In the genomic region with DNA sequence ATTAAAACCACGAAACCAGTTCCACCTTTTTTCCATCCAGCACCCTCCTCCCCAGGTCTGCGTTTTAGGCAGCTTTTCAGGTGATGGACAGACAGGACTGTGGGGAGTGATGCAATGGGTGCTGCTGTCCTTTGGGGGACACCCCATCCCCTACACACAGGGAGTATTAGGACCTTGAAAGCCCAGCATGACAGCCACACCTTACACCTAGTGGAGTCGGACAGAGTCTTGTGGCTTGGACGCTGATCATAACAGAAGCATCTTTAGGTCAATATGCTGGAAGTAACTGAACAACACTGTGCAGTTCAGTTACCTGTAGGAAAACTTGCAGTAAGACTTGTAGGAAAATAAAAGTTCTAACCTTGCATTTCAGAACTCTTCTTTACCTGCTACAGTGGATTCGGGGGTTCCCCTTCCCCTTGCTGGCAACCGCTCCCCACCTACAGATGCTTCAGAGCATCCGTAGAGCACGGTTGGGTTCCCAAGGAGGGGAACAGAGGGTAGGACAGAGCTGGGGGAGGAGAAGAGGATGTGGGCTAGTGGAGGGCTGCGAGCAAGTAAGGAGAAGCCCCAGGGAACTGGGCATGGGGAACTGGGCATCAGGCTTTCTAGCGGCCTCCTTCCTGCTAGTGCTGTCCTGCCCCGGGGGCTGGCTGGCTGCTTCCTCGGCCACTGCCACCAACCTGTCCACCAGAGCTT, we compare ENCODE assay signal across 10 cellular contexts. TPM values are rescaled to one million over a fixed set of nuclear protein-coding genes. Genes with fewer than 3 reads are reported as not detected.
A peak's percentile ranks its signal among the peaks of the same experiment; 100 is the strongest.
DNase-seq lines count a peak whose midpoint lies in the region; ATAC-seq and TF ChIP-seq lines count a peak whose summit lies in the region.
"Had no signal": no experiment of that assay in that cellular context is flagged by ENCODE, and none has a peak within 500 bp of the region (broad histone marks: within the 10 kb centered on the region; RNA-seq: fewer than 3 reads in every experiment).

No MANE protein-coding gene starts in this region.

- H3K79me2 ChIP-seq in DOHH2 (ENCODE audit: control insufficient read depth, low read length): peaks cover 92% of the 10 kb centered on the region

- H4K20me1 ChIP-seq in DOHH2 (ENCODE audit: control insufficient read depth, insufficient read depth, low read depth, low read length): no peaks in the 10 kb centered on the region

- H3K36me3 ChIP-seq in DOHH2 (ENCODE audit: control insufficient read depth, low read length) (peaks cover 8% of the 10 kb centered on the region), liver (ENCODE audit: control insufficient read depth in 4 of 4, insufficient read depth in 3 of 4, low read depth in 1 of 4, low read length in 3 of 4) (no peaks in the 10 kb centered on the region), WERI-Rb-1 (no peaks in the 10 kb centered on the region)

- WGBS in liver: 76% methylated on average over 12 of the region's 12 CpGs

- H3K9me3 ChIP-seq in DOHH2 (ENCODE audit: control insufficient read depth, insufficient read depth, low read length) (no peaks in the 10 kb centered on the region), liver (ENCODE audit: control insufficient read depth in 4 of 4, low read length in 3 of 4) (no peaks in the 10 kb centered on the region), WERI-Rb-1 (ENCODE audit: severe bottlenecking) (no peaks in the 10 kb centered on the region)

- H3K9me2 ChIP-seq in DOHH2 (replicated peaks; ENCODE audit: control insufficient read depth, low read length): no peaks in the 10 kb centered on the region

- DNase-seq in RKO (ENCODE audit: low spot score) (no peak), NCI-H146 (lab: John Stamatoyannopoulos, UW) (no peak), WERI-Rb-1 (no peak)
- DNase-seq: activated gamma-delta T cell treated with Interleukin-2 at 50 U/mL for 16 hours, SIG-M5 had no signal

- no peak overlapping the region for H3K9ac ChIP-seq in liver (ENCODE audit: low read depth in 1 of 2, low read length in 2 of 2)

- ATAC-seq in GM19043 (IDR thresholded peaks at IDR 0.05; ENCODE audit: low read depth, unreplicated experiment) (peak; percentile 37), HG03469 (IDR thresholded peaks at IDR 0.05; ENCODE audit: unreplicated experiment) (peak; percentile 36), HG03045 (IDR thresholded peaks at IDR 0.05; ENCODE audit: unreplicated experiment) (no peak)

- H3K4me3 ChIP-seq in DOHH2 (ENCODE audit: low read length) (peak overlapping the region; percentile 79), liver (ENCODE audit: low read depth in 1 of 3, low read length in 3 of 3) (no peak overlapping the region), WERI-Rb-1 (ENCODE audit: low read depth, low read length) (no peak overlapping the region)

- TF ChIP-seq CTCF in DOHH2 (IDR thresholded peaks at IDR 0.05; ENCODE audit: low read depth, low read length, poor library complexity, severe bottlenecking) (no peak), liver (IDR thresholded peaks at IDR 0.05; ENCODE audit: low read depth, low read length, missing input control) (no peak), WERI-Rb-1 (IDR thresholded peaks at IDR 0.05; ENCODE audit: low read depth, low read length) (no peak)

- H3F3A ChIP-seq in DOHH2 (ENCODE audit: control insufficient read depth, insufficient read depth): peaks cover 32% of the 10 kb centered on the region

- H3K27me3 ChIP-seq in DOHH2 (ENCODE audit: control insufficient read depth, low read length): no peaks in the 10 kb centered on the region
- no peaks in the 10 kb centered on the region for H3K27me3 ChIP-seq in liver (ENCODE audit: control insufficient read depth in 4 of 4, insufficient read depth in 4 of 4, low read length in 3 of 4)
- peaks cover 8% of the 10 kb centered on the region for H3K27me3 ChIP-seq in WERI-Rb-1 (ENCODE audit: insufficient read depth, low read depth, severe bottlenecking)

- H3K4me2 ChIP-seq in DOHH2 (ENCODE audit: low read length): peak overlapping the region; percentile 95

- H3K27ac ChIP-seq in DOHH2 (ENCODE audit: low read depth, low read length) (peak overlapping the region; percentile 90), liver (ENCODE audit: low read depth in 1 of 2, low read length in 2 of 2) (peak overlapping the region; percentile 62 to 64), WERI-Rb-1 (no peak overlapping the region)

- no peak for TF ChIP-seq RAD21 in liver (IDR thresholded peaks at IDR 0.05)

- H3K4me1 ChIP-seq in DOHH2 (ENCODE audit: control insufficient read depth, low read length): peaks cover 95% of the 10 kb centered on the region
- peaks cover 19 to 49% (median 41%) of the 10 kb centered on the region in 4 donors for H3K4me1 ChIP-seq in liver (ENCODE audit: control insufficient read depth in 4 of 4, insufficient read depth in 4 of 4, low read length in 3 of 4)

TF ChIP-seq in liver, 16 proteins besides CTCF, POLR2A, EP300 and RAD21:
- TF ChIP-seq, protein P1, sequence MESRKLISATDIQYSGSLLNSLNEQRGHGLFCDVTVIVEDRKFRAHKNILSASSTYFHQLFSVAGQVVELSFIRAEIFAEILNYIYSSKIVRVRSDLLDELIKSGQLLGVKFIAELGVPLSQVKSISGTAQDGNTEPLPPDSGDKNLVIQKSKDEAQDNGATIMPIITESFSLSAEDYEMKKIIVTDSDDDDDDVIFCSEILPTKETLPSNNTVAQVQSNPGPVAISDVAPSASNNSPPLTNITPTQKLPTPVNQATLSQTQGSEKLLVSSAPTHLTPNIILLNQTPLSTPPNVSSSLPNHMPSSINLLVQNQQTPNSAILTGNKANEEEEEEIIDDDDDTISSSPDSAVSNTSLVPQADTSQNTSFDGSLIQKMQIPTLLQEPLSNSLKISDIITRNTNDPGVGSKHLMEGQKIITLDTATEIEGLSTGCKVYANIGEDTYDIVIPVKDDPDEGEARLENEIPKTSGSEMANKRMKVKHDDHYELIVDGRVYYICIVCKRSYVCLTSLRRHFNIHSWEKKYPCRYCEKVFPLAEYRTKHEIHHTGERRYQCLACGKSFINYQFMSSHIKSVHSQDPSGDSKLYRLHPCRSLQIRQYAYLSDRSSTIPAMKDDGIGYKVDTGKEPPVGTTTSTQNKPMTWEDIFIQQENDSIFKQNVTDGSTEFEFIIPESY (IDR thresholded peaks at IDR 0.05): no peak
- TF ChIP-seq NR2F2 (IDR thresholded peaks at IDR 0.05) (no peak), SP1 (IDR thresholded peaks at IDR 0.05) (no peak), GABPA (IDR thresholded peaks at IDR 0.05 in 1 of 2, conservative IDR thresholded peaks at IDR 0.05 in 1 of 2) (no peak), JUND (IDR thresholded peaks at IDR 0.05) (no peak), HNF4G (IDR thresholded peaks at IDR 0.05) (no peak), FOXA2 (IDR thresholded peaks at IDR 0.05) (no peak), RXRA (IDR thresholded peaks at IDR 0.05) (no peak), TAF1 (conservative IDR thresholded peaks at IDR 0.05) (no peak), HNF4A (conservative IDR thresholded peaks at IDR 0.05) (no peak), EGR1 (IDR thresholded peaks at IDR 0.05; ENCODE audit: low read depth in 2 of 2) (no peak), YY1 (IDR thresholded peaks at IDR 0.05) (no peak), FOXA1 (IDR thresholded peaks at IDR 0.05) (no peak)
- TF ChIP-seq, protein P2, sequence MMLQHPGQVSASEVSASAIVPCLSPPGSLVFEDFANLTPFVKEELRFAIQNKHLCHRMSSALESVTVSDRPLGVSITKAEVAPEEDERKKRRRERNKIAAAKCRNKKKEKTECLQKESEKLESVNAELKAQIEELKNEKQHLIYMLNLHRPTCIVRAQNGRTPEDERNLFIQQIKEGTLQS (IDR thresholded peaks at IDR 0.05): no peak
- TF ChIP-seq, protein P3, sequence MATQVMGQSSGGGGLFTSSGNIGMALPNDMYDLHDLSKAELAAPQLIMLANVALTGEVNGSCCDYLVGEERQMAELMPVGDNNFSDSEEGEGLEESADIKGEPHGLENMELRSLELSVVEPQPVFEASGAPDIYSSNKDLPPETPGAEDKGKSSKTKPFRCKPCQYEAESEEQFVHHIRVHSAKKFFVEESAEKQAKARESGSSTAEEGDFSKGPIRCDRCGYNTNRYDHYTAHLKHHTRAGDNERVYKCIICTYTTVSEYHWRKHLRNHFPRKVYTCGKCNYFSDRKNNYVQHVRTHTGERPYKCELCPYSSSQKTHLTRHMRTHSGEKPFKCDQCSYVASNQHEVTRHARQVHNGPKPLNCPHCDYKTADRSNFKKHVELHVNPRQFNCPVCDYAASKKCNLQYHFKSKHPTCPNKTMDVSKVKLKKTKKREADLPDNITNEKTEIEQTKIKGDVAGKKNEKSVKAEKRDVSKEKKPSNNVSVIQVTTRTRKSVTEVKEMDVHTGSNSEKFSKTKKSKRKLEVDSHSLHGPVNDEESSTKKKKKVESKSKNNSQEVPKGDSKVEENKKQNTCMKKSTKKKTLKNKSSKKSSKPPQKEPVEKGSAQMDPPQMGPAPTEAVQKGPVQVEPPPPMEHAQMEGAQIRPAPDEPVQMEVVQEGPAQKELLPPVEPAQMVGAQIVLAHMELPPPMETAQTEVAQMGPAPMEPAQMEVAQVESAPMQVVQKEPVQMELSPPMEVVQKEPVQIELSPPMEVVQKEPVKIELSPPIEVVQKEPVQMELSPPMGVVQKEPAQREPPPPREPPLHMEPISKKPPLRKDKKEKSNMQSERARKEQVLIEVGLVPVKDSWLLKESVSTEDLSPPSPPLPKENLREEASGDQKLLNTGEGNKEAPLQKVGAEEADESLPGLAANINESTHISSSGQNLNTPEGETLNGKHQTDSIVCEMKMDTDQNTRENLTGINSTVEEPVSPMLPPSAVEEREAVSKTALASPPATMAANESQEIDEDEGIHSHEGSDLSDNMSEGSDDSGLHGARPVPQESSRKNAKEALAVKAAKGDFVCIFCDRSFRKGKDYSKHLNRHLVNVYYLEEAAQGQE (IDR thresholded peaks at IDR 0.05): no peak
- TF ChIP-seq, protein P4, sequence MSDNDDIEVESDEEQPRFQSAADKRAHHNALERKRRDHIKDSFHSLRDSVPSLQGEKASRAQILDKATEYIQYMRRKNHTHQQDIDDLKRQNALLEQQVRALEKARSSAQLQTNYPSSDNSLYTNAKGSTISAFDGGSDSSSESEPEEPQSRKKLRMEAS (IDR thresholded peaks at IDR 0.05): no peak
TF ChIP-seq in liver: peak in this region for 0.

RNA-seq across cellular contexts. Expression of a gene that starts 31.7 kb away (rescaled TPM):
- 10 to 100 TPM in 1 of 2 donors, 1 to 10 TPM in 1; 6.8 to 11.9 TPM for total RNA-seq in liver
- 1 to 10 TPM; 3.0 to 3.5 TPM for polyA plus RNA-seq in liver
